ENCODE assay signal across 1 cellular context in the genomic region with DNA sequence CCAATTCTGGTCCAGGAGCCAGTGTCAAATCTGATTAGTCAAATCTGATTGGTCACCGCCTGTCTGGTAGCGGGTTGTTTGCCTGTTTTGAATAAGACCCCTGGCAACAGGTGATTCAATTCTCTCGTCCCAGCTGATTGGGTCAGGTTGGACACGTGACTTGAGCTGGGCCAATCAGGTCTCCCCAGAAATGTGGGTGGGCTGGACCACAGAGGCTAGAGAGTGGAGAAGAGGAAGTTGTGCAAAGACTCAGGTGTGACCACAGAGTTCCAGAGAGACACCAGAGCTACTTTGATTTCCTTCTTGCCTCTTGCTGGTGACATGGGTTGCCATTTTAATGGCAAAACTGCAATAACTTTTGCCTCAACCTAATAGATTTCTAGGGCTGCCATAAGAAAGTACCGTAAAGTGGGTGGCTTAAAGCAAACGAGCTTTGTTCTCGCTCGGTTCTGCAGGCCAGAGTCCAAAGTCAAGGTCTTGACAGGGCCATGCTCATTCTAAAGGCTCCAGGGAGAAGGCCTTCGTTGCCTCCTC.
A peak's percentile ranks its signal among the peaks of the same experiment; 100 is the strongest.
TF ChIP-seq lines count a peak whose summit lies in the region.

No MANE protein-coding gene starts in this region.

TF ChIP-seq in K562, 482 proteins besides CTCF, POLR2A, EP300 and RAD21 (continued from another document and continues in another):
- no peak for TF ChIP-seq ZBTB1 (CRISPR knock-in tag; IDR thresholded peaks at IDR 0.05; ENCODE audit: borderline replicate concordance, low read depth)
- TF ChIP-seq, protein P1, sequence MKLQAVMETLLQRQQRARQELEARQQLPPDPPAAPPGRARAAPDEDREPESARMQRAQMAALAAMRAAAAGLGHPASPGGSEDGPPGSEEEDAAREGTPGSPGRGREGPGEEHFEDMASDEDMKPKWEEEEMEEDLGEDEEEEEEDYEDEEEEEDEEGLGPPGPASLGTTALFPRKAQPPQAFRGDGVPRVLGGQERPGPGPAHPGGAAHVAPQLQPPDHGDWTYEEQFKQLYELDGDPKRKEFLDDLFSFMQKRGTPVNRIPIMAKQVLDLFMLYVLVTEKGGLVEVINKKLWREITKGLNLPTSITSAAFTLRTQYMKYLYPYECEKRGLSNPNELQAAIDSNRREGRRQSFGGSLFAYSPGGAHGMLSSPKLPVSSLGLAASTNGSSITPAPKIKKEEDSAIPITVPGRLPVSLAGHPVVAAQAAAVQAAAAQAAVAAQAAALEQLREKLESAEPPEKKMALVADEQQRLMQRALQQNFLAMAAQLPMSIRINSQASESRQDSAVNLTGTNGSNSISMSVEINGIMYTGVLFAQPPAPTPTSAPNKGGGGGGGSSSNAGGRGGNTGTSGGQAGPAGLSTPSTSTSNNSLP (IDR thresholded peaks at IDR 0.05; ENCODE audit: borderline replicate concordance, low read depth, low read length), result no peak
- TF ChIP-seq, protein P2, sequence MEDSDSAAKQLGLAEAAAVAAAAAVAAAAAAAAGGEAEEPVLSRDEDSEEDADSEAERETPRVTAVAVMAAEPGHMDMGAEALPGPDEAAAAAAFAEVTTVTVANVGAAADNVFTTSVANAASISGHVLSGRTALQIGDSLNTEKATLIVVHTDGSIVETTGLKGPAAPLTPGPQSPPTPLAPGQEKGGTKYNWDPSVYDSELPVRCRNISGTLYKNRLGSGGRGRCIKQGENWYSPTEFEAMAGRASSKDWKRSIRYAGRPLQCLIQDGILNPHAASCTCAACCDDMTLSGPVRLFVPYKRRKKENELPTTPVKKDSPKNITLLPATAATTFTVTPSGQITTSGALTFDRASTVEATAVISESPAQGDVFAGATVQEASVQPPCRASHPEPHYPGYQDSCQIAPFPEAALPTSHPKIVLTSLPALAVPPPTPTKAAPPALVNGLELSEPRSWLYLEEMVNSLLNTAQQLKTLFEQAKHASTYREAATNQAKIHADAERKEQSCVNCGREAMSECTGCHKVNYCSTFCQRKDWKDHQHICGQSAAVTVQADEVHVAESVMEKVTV (CRISPR knock-in tag; IDR thresholded peaks at IDR 0.05), result no peak
- TF ChIP-seq TRIM28 (IDR thresholded peaks at IDR 0.05), result no peak
- peak; percentile 53 for TF ChIP-seq RBM25 (IDR thresholded peaks at IDR 0.05; ENCODE audit: low read depth, low read length, severe bottlenecking)
- no peak for TF ChIP-seq ZNF282 (CRISPR knock-in tag; IDR thresholded peaks at IDR 0.05)
- no peak for TF ChIP-seq ZKSCAN1 (IDR thresholded peaks at IDR 0.05; ENCODE audit: low read depth, low read length)
- no peak for TF ChIP-seq ZNF175 (CRISPR knock-in tag; IDR thresholded peaks at IDR 0.05; ENCODE audit: low read depth)
- no peak for TF ChIP-seq CHD2 (IDR thresholded peaks at IDR 0.05; ENCODE audit: low read depth, low read length)
- TF ChIP-seq CHD1 (IDR thresholded peaks at IDR 0.05; ENCODE audit: low read length), result no peak
- TF ChIP-seq, protein P3, sequence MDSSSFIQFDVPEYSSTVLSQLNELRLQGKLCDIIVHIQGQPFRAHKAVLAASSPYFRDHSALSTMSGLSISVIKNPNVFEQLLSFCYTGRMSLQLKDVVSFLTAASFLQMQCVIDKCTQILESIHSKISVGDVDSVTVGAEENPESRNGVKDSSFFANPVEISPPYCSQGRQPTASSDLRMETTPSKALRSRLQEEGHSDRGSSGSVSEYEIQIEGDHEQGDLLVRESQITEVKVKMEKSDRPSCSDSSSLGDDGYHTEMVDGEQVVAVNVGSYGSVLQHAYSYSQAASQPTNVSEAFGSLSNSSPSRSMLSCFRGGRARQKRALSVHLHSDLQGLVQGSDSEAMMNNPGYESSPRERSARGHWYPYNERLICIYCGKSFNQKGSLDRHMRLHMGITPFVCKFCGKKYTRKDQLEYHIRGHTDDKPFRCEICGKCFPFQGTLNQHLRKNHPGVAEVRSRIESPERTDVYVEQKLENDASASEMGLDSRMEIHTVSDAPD (CRISPR knock-in tag; IDR thresholded peaks at IDR 0.05), result no peak
- TF ChIP-seq ETV6 (IDR thresholded peaks at IDR 0.05; ENCODE audit: borderline replicate concordance in 1 of 2, low read depth in 2 of 2, low read length in 1 of 2), result no peak
- TF ChIP-seq ETV6 (CRISPR knock-in tag; IDR thresholded peaks at IDR 0.05; ENCODE audit: borderline replicate concordance), result no peak
- TF ChIP-seq SRSF1 (IDR thresholded peaks at IDR 0.05; ENCODE audit: low read depth, low read length), result no peak
- TF ChIP-seq RBM14 (IDR thresholded peaks at IDR 0.05; ENCODE audit: borderline replicate concordance, insufficient read depth, low read depth, low read length), result no peak
- no peak for TF ChIP-seq ZFP36 (IDR thresholded peaks at IDR 0.05; ENCODE audit: low read depth, low read length, partially characterized antibody)
- TF ChIP-seq, protein P4, sequence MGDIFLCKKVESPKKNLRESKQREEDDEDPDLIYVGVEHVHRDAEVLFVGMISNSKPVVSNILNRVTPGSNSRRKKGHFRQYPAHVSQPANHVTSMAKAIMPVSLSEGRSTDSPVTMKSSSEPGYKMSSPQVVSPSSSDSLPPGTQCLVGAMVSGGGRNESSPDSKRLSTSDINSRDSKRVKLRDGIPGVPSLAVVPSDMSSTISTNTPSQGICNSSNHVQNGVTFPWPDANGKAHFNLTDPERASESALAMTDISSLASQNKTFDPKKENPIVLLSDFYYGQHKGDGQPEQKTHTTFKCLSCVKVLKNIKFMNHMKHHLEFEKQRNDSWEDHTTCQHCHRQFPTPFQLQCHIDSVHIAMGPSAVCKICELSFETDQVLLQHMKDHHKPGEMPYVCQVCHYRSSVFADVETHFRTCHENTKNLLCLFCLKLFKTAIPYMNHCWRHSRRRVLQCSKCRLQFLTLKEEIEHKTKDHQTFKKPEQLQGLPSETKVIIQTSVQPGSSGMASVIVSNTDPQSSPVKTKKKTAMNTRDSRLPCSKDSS (IDR thresholded peaks at IDR 0.05; ENCODE audit: low read depth, partially characterized antibody), result no peak
- TF ChIP-seq, protein P5, sequence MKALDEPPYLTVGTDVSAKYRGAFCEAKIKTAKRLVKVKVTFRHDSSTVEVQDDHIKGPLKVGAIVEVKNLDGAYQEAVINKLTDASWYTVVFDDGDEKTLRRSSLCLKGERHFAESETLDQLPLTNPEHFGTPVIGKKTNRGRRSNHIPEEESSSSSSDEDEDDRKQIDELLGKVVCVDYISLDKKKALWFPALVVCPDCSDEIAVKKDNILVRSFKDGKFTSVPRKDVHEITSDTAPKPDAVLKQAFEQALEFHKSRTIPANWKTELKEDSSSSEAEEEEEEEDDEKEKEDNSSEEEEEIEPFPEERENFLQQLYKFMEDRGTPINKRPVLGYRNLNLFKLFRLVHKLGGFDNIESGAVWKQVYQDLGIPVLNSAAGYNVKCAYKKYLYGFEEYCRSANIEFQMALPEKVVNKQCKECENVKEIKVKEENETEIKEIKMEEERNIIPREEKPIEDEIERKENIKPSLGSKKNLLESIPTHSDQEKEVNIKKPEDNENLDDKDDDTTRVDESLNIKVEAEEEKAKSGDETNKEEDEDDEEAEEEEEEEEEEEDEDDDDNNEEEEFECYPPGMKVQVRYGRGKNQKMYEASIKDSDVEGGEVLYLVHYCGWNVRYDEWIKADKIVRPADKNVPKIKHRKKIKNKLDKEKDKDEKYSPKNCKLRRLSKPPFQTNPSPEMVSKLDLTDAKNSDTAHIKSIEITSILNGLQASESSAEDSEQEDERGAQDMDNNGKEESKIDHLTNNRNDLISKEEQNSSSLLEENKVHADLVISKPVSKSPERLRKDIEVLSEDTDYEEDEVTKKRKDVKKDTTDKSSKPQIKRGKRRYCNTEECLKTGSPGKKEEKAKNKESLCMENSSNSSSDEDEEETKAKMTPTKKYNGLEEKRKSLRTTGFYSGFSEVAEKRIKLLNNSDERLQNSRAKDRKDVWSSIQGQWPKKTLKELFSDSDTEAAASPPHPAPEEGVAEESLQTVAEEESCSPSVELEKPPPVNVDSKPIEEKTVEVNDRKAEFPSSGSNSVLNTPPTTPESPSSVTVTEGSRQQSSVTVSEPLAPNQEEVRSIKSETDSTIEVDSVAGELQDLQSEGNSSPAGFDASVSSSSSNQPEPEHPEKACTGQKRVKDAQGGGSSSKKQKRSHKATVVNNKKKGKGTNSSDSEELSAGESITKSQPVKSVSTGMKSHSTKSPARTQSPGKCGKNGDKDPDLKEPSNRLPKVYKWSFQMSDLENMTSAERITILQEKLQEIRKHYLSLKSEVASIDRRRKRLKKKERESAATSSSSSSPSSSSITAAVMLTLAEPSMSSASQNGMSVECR (CRISPR knock-in tag; IDR thresholded peaks at IDR 0.05), result no peak
- TF ChIP-seq EP400 (IDR thresholded peaks at IDR 0.05), result peak; percentile 65
- TF ChIP-seq ZNF274 (IDR thresholded peaks at IDR 0.05; ENCODE audit: borderline replicate concordance, low read depth, low read length), result no peak
- TF ChIP-seq RFX7 (CRISPR knock-in tag; IDR thresholded peaks at IDR 0.05), result no peak
- TF ChIP-seq, protein P6, sequence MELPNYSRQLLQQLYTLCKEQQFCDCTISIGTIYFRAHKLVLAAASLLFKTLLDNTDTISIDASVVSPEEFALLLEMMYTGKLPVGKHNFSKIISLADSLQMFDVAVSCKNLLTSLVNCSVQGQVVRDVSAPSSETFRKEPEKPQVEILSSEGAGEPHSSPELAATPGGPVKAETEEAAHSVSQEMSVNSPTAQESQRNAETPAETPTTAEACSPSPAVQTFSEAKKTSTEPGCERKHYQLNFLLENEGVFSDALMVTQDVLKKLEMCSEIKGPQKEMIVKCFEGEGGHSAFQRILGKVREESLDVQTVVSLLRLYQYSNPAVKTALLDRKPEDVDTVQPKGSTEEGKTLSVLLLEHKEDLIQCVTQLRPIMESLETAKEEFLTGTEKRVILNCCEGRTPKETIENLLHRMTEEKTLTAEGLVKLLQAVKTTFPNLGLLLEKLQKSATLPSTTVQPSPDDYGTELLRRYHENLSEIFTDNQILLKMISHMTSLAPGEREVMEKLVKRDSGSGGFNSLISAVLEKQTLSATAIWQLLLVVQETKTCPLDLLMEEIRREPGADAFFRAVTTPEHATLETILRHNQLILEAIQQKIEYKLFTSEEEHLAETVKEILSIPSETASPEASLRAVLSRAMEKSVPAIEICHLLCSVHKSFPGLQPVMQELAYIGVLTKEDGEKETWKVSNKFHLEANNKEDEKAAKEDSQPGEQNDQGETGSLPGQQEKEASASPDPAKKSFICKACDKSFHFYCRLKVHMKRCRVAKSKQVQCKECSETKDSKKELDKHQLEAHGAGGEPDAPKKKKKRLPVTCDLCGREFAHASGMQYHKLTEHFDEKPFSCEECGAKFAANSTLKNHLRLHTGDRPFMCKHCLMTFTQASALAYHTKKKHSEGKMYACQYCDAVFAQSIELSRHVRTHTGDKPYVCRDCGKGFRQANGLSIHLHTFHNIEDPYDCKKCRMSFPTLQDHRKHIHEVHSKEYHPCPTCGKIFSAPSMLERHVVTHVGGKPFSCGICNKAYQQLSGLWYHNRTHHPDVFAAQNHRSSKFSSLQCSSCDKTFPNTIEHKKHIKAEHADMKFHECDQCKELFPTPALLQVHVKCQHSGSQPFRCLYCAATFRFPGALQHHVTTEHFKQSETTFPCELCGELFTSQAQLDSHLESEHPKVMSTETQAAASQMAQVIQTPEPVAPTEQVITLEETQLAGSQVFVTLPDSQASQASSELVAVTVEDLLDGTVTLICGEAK (IDR thresholded peaks at IDR 0.05), result no peak
- TF ChIP-seq, protein P6 (CRISPR knock-in tag; IDR thresholded peaks at IDR 0.05), result no peak
- TF ChIP-seq RBFOX2 (IDR thresholded peaks at IDR 0.05; ENCODE audit: low read depth, low read length), result 0 out of 2 replicates have a peak, but pooled peaks have one; percentile 22
- TF ChIP-seq SOX6 (IDR thresholded peaks at IDR 0.05), result no peak
- no peak for TF ChIP-seq TSC22D4 (tag; IDR thresholded peaks at IDR 0.05)
- TF ChIP-seq MECOM (CRISPR knock-in tag; IDR thresholded peaks at IDR 0.05), result no peak
- no peak for TF ChIP-seq YY1 (IDR thresholded peaks at IDR 0.05; ENCODE audit: borderline replicate concordance in 1 of 3, control insufficient read depth in 1 of 3, extremely low read depth in 1 of 3, insufficient read depth in 3 of 3, insufficient read length in 1 of 3, insufficient replicate concordance in 2 of 3, low read depth in 1 of 3, low read length in 2 of 3)
- TF ChIP-seq, protein P7, sequence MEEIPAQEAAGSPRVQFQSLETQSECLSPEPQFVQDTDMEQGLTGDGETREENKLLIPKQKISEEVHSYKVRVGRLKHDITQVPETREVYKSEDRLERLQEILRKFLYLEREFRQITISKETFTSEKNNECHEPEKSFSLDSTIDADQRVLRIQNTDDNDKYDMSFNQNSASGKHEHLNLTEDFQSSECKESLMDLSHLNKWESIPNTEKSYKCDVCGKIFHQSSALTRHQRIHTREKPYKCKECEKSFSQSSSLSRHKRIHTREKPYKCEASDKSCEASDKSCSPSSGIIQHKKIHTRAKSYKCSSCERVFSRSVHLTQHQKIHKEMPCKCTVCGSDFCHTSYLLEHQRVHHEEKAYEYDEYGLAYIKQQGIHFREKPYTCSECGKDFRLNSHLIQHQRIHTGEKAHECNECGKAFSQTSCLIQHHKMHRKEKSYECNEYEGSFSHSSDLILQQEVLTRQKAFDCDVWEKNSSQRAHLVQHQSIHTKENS (CRISPR knock-in tag; IDR thresholded peaks at IDR 0.05), result no peak
- no peak for TF ChIP-seq BCL6 (CRISPR knock-in tag; IDR thresholded peaks at IDR 0.05)
- TF ChIP-seq, protein P8, sequence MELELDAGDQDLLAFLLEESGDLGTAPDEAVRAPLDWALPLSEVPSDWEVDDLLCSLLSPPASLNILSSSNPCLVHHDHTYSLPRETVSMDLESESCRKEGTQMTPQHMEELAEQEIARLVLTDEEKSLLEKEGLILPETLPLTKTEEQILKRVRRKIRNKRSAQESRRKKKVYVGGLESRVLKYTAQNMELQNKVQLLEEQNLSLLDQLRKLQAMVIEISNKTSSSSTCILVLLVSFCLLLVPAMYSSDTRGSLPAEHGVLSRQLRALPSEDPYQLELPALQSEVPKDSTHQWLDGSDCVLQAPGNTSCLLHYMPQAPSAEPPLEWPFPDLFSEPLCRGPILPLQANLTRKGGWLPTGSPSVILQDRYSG (tag; conservative IDR thresholded peaks at IDR 0.05; ENCODE audit: low read depth), result no peak
